Comparison of ENCODE assay signal across 10 cellular contexts in the genomic region with DNA sequence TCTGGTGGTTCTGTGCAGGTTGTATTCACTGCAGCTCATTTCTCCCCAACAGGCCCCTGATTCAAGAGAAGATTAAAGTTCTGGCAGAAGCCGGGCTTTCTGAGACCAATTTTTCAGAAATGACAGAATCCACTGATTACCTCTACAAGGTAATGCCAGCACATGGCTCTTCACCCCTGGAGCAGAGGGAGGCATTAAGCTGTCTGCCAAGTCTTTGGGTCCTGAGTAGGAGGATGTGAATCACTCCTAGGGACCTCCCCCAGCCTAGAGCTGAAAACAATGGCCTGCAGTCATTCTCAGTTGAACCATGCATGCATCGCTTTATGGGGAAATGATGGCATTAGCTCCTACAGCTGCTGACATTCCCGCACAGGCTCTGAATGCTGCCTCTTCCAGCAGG. TPM values are rescaled to one million over a fixed set of nuclear protein-coding genes. Genes with fewer than 3 reads are reported as not detected.
DNase-seq lines count a peak whose midpoint lies in the region; FAIRE-seq and TF ChIP-seq lines count a peak whose summit lies in the region.
"Had no signal": no experiment of that assay in that cellular context is flagged by ENCODE, and none has a peak within 500 bp of the region (broad histone marks: within the 10 kb centered on the region; RNA-seq: fewer than 3 reads in every experiment).

No MANE protein-coding gene starts in this region.

- no peak overlapping the region for H2AFZ ChIP-seq in keratinocyte (ENCODE audit: control insufficient read depth, low read length)

- peak overlapping the region; percentile 39 for H3K27ac ChIP-seq in keratinocyte (ENCODE audit: control insufficient read depth, insufficient read depth, low read length)
- H3K27ac ChIP-seq: SK-N-MC had no signal

- no peaks in the 10 kb centered on the region for H3K79me2 ChIP-seq in keratinocyte (ENCODE audit: control insufficient read depth, insufficient read depth, low read length)

- peak overlapping the region; percentile 45 for H3K4me2 ChIP-seq in keratinocyte (ENCODE audit: control insufficient read depth, extremely low read depth, insufficient read depth, low read depth, low read length)

- H3K9me1 ChIP-seq in keratinocyte (ENCODE audit: control insufficient read depth, extremely low read depth, insufficient read depth, low read length): no peaks in the 10 kb centered on the region

- no peak for TF ChIP-seq CTCF in keratinocyte (optimal IDR thresholded peaks at IDR 0.05 in 1 of 3, IDR thresholded peaks at IDR 0.05 in 1 of 3, conservative IDR thresholded peaks at IDR 0.05 in 1 of 3; ENCODE audit: extremely low read depth in 1 of 3, insufficient read depth in 2 of 3, low read length in 3 of 3)

- peak; percentile 98 for FAIRE-seq in keratinocyte (lab: Jason Lieb, UNC)

- peak; percentile 51 for DNase-seq in stimulated activated CD4-positive, alpha-beta T cell treated with anti-CD3 and anti-CD28 coated beads, Interleukin-1b, Interleukin-23, amount 100 ng/mL, for 48 hours
- DNase-seq in stimulated activated CD4-positive, alpha-beta T cell treated with anti-CD3 and anti-CD28 coated beads, Interleukin-4, amount 100 ng/mL, for 4 hours: no peak
- DNase-seq in adipocyte (ENCODE audit: low read depth) (peak; percentile 51), keratinocyte (ENCODE audit: low read depth, low spot score) (peak; percentile 48), NCI-H526 treated with DMSO at 0.1 percent for 48 hours (lab: John Stamatoyannopoulos, UW) (no peak), T-helper 2 cell (no peak), SK-N-DZ (ENCODE audit: low spot score) (no peak), ecto neural progenitor cell (ENCODE audit: low spot score) (no peak)
- DNase-seq: activated naive CD4-positive, alpha-beta T cell treated with Interleukin-2 at 50 U/mL for 16 hours had no signal

- H4K20me1 ChIP-seq in keratinocyte (ENCODE audit: control insufficient read depth, extremely low read depth, insufficient read depth, low read length): no peaks in the 10 kb centered on the region

- no peak overlapping the region for H3K9ac ChIP-seq in adipocyte (ENCODE audit: low read length)
- H3K9ac ChIP-seq in keratinocyte (ENCODE audit: control insufficient read depth, extremely low read depth, insufficient read depth, low read length): no peak overlapping the region

- dilution Hi-C loops in keratinocyte (cut with MboI; ENCODE audit: extremely low pct_ligation_motif_present, low sequenced_read_pairs): no loop called here

- H3K36me3 ChIP-seq in adipocyte (ENCODE audit: control insufficient read depth, insufficient read depth, low read length, severe bottlenecking) (peaks cover 58% of the 10 kb centered on the region), keratinocyte (ENCODE audit: control insufficient read depth in 2 of 2, extremely low read depth in 1 of 2, insufficient read depth in 2 of 2, low read length in 2 of 2) (peaks cover 13 to 20% of the 10 kb centered on the region in 2 experiments)

- no peaks in the 10 kb centered on the region for H3K9me3 ChIP-seq in adipocyte (ENCODE audit: control insufficient read depth, low read length)
- H3K9me3 ChIP-seq in keratinocyte (ENCODE audit: control insufficient read depth, low read depth, low read length): no peaks in the 10 kb centered on the region

- H3K4me3 ChIP-seq in adipocyte (ENCODE audit: low read length) (no peak overlapping the region), keratinocyte (ENCODE audit: control insufficient read depth in 2 of 3, extremely low read depth in 1 of 3, insufficient read depth in 2 of 3, low read depth in 1 of 3, low read length in 3 of 3) (no peak overlapping the region)
- H3K4me3 ChIP-seq: SK-N-MC had no signal

- H3K27me3 ChIP-seq in adipocyte (replicated peaks; ENCODE audit: control insufficient read depth, insufficient read depth, low read length): no peaks in the 10 kb centered on the region
- H3K27me3 ChIP-seq in keratinocyte (ENCODE audit: control insufficient read depth, extremely low read depth, insufficient read depth, low read length): no peaks in the 10 kb centered on the region

- H3K4me1 ChIP-seq in adipocyte (ENCODE audit: control insufficient read depth, insufficient read depth, low read length): no peaks in the 10 kb centered on the region
- peaks cover 18% of the 10 kb centered on the region for H3K4me1 ChIP-seq in keratinocyte (ENCODE audit: control insufficient read depth, extremely low read depth, insufficient read depth, low read length)

RNA-seq across cellular contexts. Expression of a gene that starts 20.5 kb away (rescaled TPM):
- 1,858 to 4,257 TPM (median 3,899 TPM) in 3 replicates for polyA plus RNA-seq in keratinocyte
- polyA plus RNA-seq in keratinocyte (2011; ENCODE audit: low read depth): 4,600 TPM
- 2,058 and 2,504 TPM in 2 replicates for polyA plus RNA-seq in keratinocyte (2011; cell fraction: cytosol; rRNA removed)
- 771 and 780 TPM in 2 replicates for polyA plus RNA-seq in keratinocyte (2011; cell fraction: nucleus; rRNA removed)
- polyA plus RNA-seq in keratinocyte (2012; ENCODE audit: low replicate concordance): 4,782 and 6,727 TPM in 2 replicates
- 404 to 934 TPM (median 861 TPM) in 3 replicates for polyA minus RNA-seq in keratinocyte
- polyA minus RNA-seq in keratinocyte (2011; cell fraction: cytosol; rRNA and poly(A)+ RNA removed): 1,907 TPM
- 202 and 323 TPM in 2 replicates for polyA minus RNA-seq in keratinocyte (2011; cell fraction: nucleus; rRNA and poly(A)+ RNA removed)
- polyA plus RNA-seq in SK-N-DZ (2014; cell fraction: cytosol; rRNA removed): 1,479 and 2,334 TPM in 2 replicates
- 1,480 and 2,118 TPM in 2 replicates for polyA plus RNA-seq in SK-N-DZ (2014; cell fraction: nucleus; rRNA removed)

Comparison
In these comparisons a context has a peak if more than half of its experiments do, and no peak if none do; other contexts are left out.
1. DNase-seq: peak in stimulated activated CD4-positive, alpha-beta T cell treated with anti-CD3 and anti-CD28 coated beads, Interleukin-1b, Interleukin-23, amount 100 ng/mL, for 48 hours (single experiment), adipocyte (single experiment) and keratinocyte (single experiment); none in stimulated activated CD4-positive, alpha-beta T cell treated with anti-CD3 and anti-CD28 coated beads, Interleukin-4, amount 100 ng/mL, for 4 hours (0 of 2), NCI-H526 treated with DMSO at 0.1 percent for 48 hours (single experiment), T-helper 2 cell (0 of 5), SK-N-DZ (single experiment) and ecto neural progenitor cell (single experiment).